12 cellular contexts compared by ENCODE assay signal in genomic region chr9:121613009-121613766, GRCh38. TPM values are rescaled to one million over a fixed set of nuclear protein-coding genes. Genes with fewer than 3 reads are reported as not detected.
DNase-seq lines count a peak whose midpoint lies in the region; ATAC-seq, FAIRE-seq and TF ChIP-seq lines count a peak whose summit lies in the region.
"Had no signal": no experiment of that assay in that cellular context is flagged by ENCODE, and none has a peak within 500 bp of the region (broad histone marks: within the 10 kb centered on the region; RNA-seq: fewer than 3 reads in every experiment).

No MANE protein-coding gene starts in this region.

- BruUV-seq in MCF 10A (replicated peaks; lab: Mats Ljungman, UMichigan) = no TSS peak
- no TSS peak for BruUV-seq in mammary epithelial cell (replicated peaks; lab: Mats Ljungman, UMichigan)

- intact Hi-C loops in MCF 10A (cut with micrococcal nuclease) = no loop called here
- intact Hi-C loops in mammary epithelial cell (cut with micrococcal nuclease) = no loop called here
- intact Hi-C loops in kidney (cut with DNase I) = no loop called here
- intact Hi-C loops in ascending aorta (cut with DNase I) = no loop called here

- peaks cover 10% of the 10 kb centered on the region for H3K4me1 ChIP-seq in mammary epithelial cell (ENCODE audit: insufficient read depth, low read length)
- H3K4me1 ChIP-seq in kidney (ENCODE audit: control insufficient read depth in 1 of 2, insufficient read depth in 1 of 2, low read depth in 1 of 2, low read length in 2 of 2) = peaks cover 27 to 43% of the 10 kb centered on the region in 2 donors
- peaks cover 7 to 15% of the 10 kb centered on the region in 2 donors for H3K4me1 ChIP-seq in ascending aorta

- H3K27ac ChIP-seq in mammary epithelial cell (ENCODE audit: insufficient read depth, low read depth, low read length) (no peak overlapping the region), RWPE1 (peak overlapping the region; percentile 90), kidney (ENCODE audit: low read depth in 2 of 2, low read length in 2 of 2) (peak overlapping the region; percentile 63 to 66), ascending aorta (no peak overlapping the region)
- H3K27ac ChIP-seq: WERI-Rb-1 had no signal

- CTCF ChIA-PET in MCF 10A (lab: Yijun Ruan, JAX) (interaction anchor here (0.5 to 1.7 kb wide), 15 partner anchors 8 to 579 kb away, joined by 3 to 6 read pairs (median 4); no protein-coding TSS in a partner anchor), mammary epithelial cell (lab: Charles Lee; ENCODE audit: low non-redundant PET) (interaction anchor here (0.6 kb wide), 1 partner anchor 56 kb away, joined by 9 read pairs; no protein-coding TSS in a partner anchor), RWPE1 (lab: Yijun Ruan, JAX) (interaction anchor here (0.6 to 1.5 kb wide), 4 partner anchors 62 to 486 kb away, joined by 3 to 8 read pairs (median 4); no protein-coding TSS in a partner anchor)

- H3K79me2 ChIP-seq in mammary epithelial cell (ENCODE audit: insufficient read depth, low read length) = no peaks in the 10 kb centered on the region

- H3K36me3 ChIP-seq in mammary epithelial cell (ENCODE audit: insufficient read depth, low read length) (no peaks in the 10 kb centered on the region), kidney (ENCODE audit: control insufficient read depth in 1 of 2, insufficient read depth in 2 of 2, low read length in 2 of 2) (no peaks in the 10 kb centered on the region), ascending aorta (no peaks in the 10 kb centered on the region)
- H3K36me3 ChIP-seq: BE2C had no signal

- no peak overlapping the region for H3K9ac ChIP-seq in mammary epithelial cell (ENCODE audit: insufficient read depth, low read length)
- peak overlapping the region in 1 of 2 donors; percentile 38 for H3K9ac ChIP-seq in kidney (ENCODE audit: low read length in 2 of 2)

- no peaks in the 10 kb centered on the region for H3K36me3 Mint-ChIP-seq in MCF 10A (ENCODE audit: insufficient read depth, unreplicated experiment)
- no peaks in the 10 kb centered on the region for H3K36me3 Mint-ChIP-seq in HFFc6 (ENCODE audit: low read depth)

- H3K27me3 ChIP-seq in mammary epithelial cell (ENCODE audit: insufficient read depth, low read length) = peaks cover 1% of the 10 kb centered on the region
- H3K27me3 ChIP-seq in ascending aorta = no peaks in the 10 kb centered on the region
- H3K27me3 ChIP-seq: BE2C had no signal

- ATAC-seq in HG03159 (IDR thresholded peaks at IDR 0.05; ENCODE audit: unreplicated experiment) = no peak

- in situ Hi-C loops in mammary epithelial cell (cut with MboI; ENCODE audit: low sequenced_read_pairs in 2 of 2) = no loop called here

- TF ChIP-seq CTCF in MCF 10A (IDR thresholded peaks at IDR 0.05; ENCODE audit: unreplicated experiment) = no peak
- no peak for TF ChIP-seq CTCF in mammary epithelial cell (conservative IDR thresholded peaks at IDR 0.05 in 1 of 2, IDR thresholded peaks at IDR 0.05 in 1 of 2; ENCODE audit: extremely low read depth in 1 of 2, insufficient read depth in 1 of 2, low read depth in 1 of 2, low read length in 2 of 2)
- no peak for TF ChIP-seq CTCF in RWPE1 (conservative IDR thresholded peaks at IDR 0.05; ENCODE audit: low read depth)
- TF ChIP-seq CTCF in kidney (IDR thresholded peaks at IDR 0.05; ENCODE audit: borderline replicate concordance, extremely low read depth, insufficient read depth) = no peak
- no peak for TF ChIP-seq CTCF in ascending aorta (IDR thresholded peaks at IDR 0.05)
- no peak for TF ChIP-seq CTCF in HFFc6 (IDR thresholded peaks at IDR 0.05)

- 89% methylated on average over 11 of the region's 11 CpGs for WGBS in mammary epithelial cell (ENCODE audit: low coverage, missing lambda C conversion rate)

- H3K9me3 Mint-ChIP-seq in MCF 10A (ENCODE audit: unreplicated experiment) (no peaks in the 10 kb centered on the region), HFFc6 (no peaks in the 10 kb centered on the region)

- no peaks in the 10 kb centered on the region for H4K20me1 ChIP-seq in mammary epithelial cell (ENCODE audit: insufficient read depth, low read length)

- peak; percentile 71 for DNase-seq in MCF 10A (ENCODE audit: unreplicated experiment)
- no peak for DNase-seq in mammary epithelial cell
- DNase-seq in RWPE1 (ENCODE audit: low spot score) = no peak
- DNase-seq in kidney = no peak
- no peak for DNase-seq in ascending aorta (ENCODE audit: low spot score in 2 of 2)
- DNase-seq in HFFc6 = no peak
- DNase-seq in NCI-H1436 treated with DMSO at 0.1 percent for 48 hours (lab: John Stamatoyannopoulos, UW) = no peak
- DNase-seq: activated naive CD4-positive, alpha-beta T cell treated with Interleukin-2 at 50 U/mL for 16 hours; BE2C; NCI-H2171 treated with DMSO at 0.1 percent for 48 hours; WERI-Rb-1 had no signal

- no peak overlapping the region for H3K4me3 ChIP-seq in mammary epithelial cell (replicated peaks in 1 of 3; ENCODE audit: insufficient read depth in 1 of 3, low read depth in 2 of 3, low read length in 3 of 3)
- H3K4me3 ChIP-seq in kidney (ENCODE audit: low read length in 2 of 2) = peak overlapping the region in 1 of 2 donors; percentile 27
- H3K4me3 ChIP-seq in ascending aorta = no peak overlapping the region

- FAIRE-seq in kidney (lab: Jason Lieb, UNC) = no peak

- POLR2A ChIA-PET in MCF 10A (lab: Yijun Ruan, JAX) (interaction anchor here (1.5 to 1.7 kb wide), 2 partner anchors 56 to 62 kb away, joined by 5 to 8 read pairs; no protein-coding TSS in a partner anchor), RWPE1 (lab: Yijun Ruan, JAX; ENCODE audit: low non-redundant PET) (interaction anchor here (0.7 kb wide), 1 partner anchor 51 kb away, joined by 3 read pairs; no protein-coding TSS in a partner anchor)

- no peak overlapping the region for H3K4me2 ChIP-seq in mammary epithelial cell (ENCODE audit: insufficient read depth, low read depth, low read length)

- H3K4me1 Mint-ChIP-seq in MCF 10A (ENCODE audit: insufficient read depth, unreplicated experiment) = peaks cover 25% of the 10 kb centered on the region
- peaks cover 13% of the 10 kb centered on the region for H3K4me1 Mint-ChIP-seq in HFFc6 (ENCODE audit: low read depth)

- H2AFZ ChIP-seq in mammary epithelial cell (ENCODE audit: low read depth, low read length) = no peak overlapping the region

- dilution Hi-C loops in mammary epithelial cell (cut with HindIII; ENCODE audit: low sequenced_read_pairs) = no loop called here

- H3K27ac Mint-ChIP-seq in MCF 10A (ENCODE audit: low read depth, unreplicated experiment) = no peak overlapping the region
- no peak overlapping the region for H3K27ac Mint-ChIP-seq in HFFc6

- H3K4me3 Mint-ChIP-seq in MCF 10A (ENCODE audit: unreplicated experiment) (no peak overlapping the region), HFFc6 (no peak overlapping the region)

- H3K27me3 Mint-ChIP-seq in MCF 10A (ENCODE audit: insufficient read depth, unreplicated experiment) = no peaks in the 10 kb centered on the region
- peaks cover 23% of the 10 kb centered on the region for H3K27me3 Mint-ChIP-seq in HFFc6 (ENCODE audit: insufficient read depth)

- H3K9me3 ChIP-seq in mammary epithelial cell (replicated peaks; ENCODE audit: insufficient read depth, low read length) (no peaks in the 10 kb centered on the region), kidney (ENCODE audit: control insufficient read depth in 1 of 2, low read length in 2 of 2) (no peaks in the 10 kb centered on the region), ascending aorta (no peaks in the 10 kb centered on the region)
- H3K9me3 ChIP-seq: BE2C had no signal

RNA-seq across cellular contexts. Expression of gene DAB2IP, which starts 38.2 kb away (rescaled TPM):
- total RNA-seq in MCF 10A (2022) (15.5 and 17.0 TPM in 2 replicates), mammary epithelial cell (100 to 1,000 TPM in 1 of 2 donors, 10 to 100 TPM in 1; 78.4 to 103 TPM), kidney (105 TPM), ascending aorta (71.6 TPM)
- polyA plus RNA-seq in mammary epithelial cell (60.0 TPM), kidney (ENCODE audit: insufficient read depth, low read depth, low replicate concordance) (33.8 TPM)
- polyA minus RNA-seq in mammary epithelial cell = 122 TPM
- total RNA-seq in HFFc6 (2021; fragmentation: NEBNext Ultra II Directional; extraction: Animal tissue kit (Norgen Biotek cat#: 25700)) = 10 to 100 TPM; 23.0 to 28.2 (median 25.7) TPM

Comparison
In these comparisons a context has a peak if more than half of its experiments do, and no peak if none do; other contexts are left out.
1. H3K27ac ChIP-seq: peak in RWPE1 (single experiment) and kidney (2 of 2); none in mammary epithelial cell (single experiment) and ascending aorta (0 of 2).